ENCODE assay signal across 17 cellular contexts in genomic region chr20:37369846-37370245, GRCh38. TPM values are rescaled to one million over a fixed set of nuclear protein-coding genes. Genes with fewer than 3 reads are reported as not detected.
DNase-seq lines count a peak whose midpoint lies in the region; ATAC-seq, FAIRE-seq and TF ChIP-seq lines count a peak whose summit lies in the region.
"Had no signal": no experiment of that assay in that cellular context is flagged by ENCODE, and none has a peak within 500 bp of the region (broad histone marks: within the 10 kb centered on the region; RNA-seq: fewer than 3 reads in every experiment).

No MANE protein-coding gene starts in this region.

- no peak overlapping the region for H2AFZ ChIP-seq in HepG2 (ENCODE audit: low read length)

- in situ Hi-C loops in HepG2 (cut with HindIII; ENCODE audit: extremely low pct_ligation_motif_present, low pct_unique_long_range_greater_than_20kb), result no loop called here

- no peak overlapping the region for H3K27ac ChIP-seq in HepG2 (ENCODE audit: extremely low read length, insufficient read depth, low read length)
- no peak overlapping the region for H3K27ac ChIP-seq in right lobe of liver
- H3K27ac ChIP-seq in spleen, result no peak overlapping the region
- H3K27ac ChIP-seq: 22Rv1, BLaER1 had no signal

- peaks cover 52% of the 10 kb centered on the region for H3K79me2 ChIP-seq in HepG2 (ENCODE audit: insufficient read depth, low read length)

- CTCF ChIA-PET in HepG2 (lab: Yijun Ruan, JAX; ENCODE audit: low intra/inter-chr PET ratio, low total read pairs), result no interaction called here

- ATAC-seq in HepG2 (no peak), right lobe of liver (no peak)
- ATAC-seq: CD8-positive, alpha-beta T cell had no signal

- no peak overlapping the region for H3K9ac ChIP-seq in HepG2 (ENCODE audit: insufficient read depth, low read depth, low read length)
- H3K9ac ChIP-seq: BLaER1 had no signal

- POLR2A ChIA-PET in HepG2 (lab: Yijun Ruan, JAX), result no interaction called here

- TF ChIP-seq POLR2A in HepG2 (IDR thresholded peaks at IDR 0.05; ENCODE audit: insufficient read depth in 1 of 2, low read depth in 2 of 2, low read length in 2 of 2), result no peak
- TF ChIP-seq POLR2A in right lobe of liver (IDR thresholded peaks at IDR 0.05), result no peak
- TF ChIP-seq POLR2A in spleen (IDR thresholded peaks at IDR 0.05), result no peak

- TF ChIP-seq CTCF in HepG2 (CRISPR knock-in tag; IDR thresholded peaks at IDR 0.05) (no peak), right lobe of liver (IDR thresholded peaks at IDR 0.05) (no peak), spleen (IDR thresholded peaks at IDR 0.05 in 8 of 11, conservative IDR thresholded peaks at IDR 0.05 in 3 of 11) (no peak)

- no peak for TF ChIP-seq EP300 in HepG2 (IDR thresholded peaks at IDR 0.05; ENCODE audit: low read depth in 2 of 2, low read length in 2 of 2)
- TF ChIP-seq EP300 in HepG2 (CRISPR knock-in tag; IDR thresholded peaks at IDR 0.05; ENCODE audit: borderline replicate concordance), result no peak

- H3K27me3 ChIP-seq in HepG2 (ENCODE audit: control insufficient read depth in 1 of 2, insufficient read depth in 2 of 2, low read length in 2 of 2), result no peaks in the 10 kb centered on the region
- H3K27me3 ChIP-seq in right lobe of liver, result no peaks in the 10 kb centered on the region
- H3K27me3 ChIP-seq in spleen (replicated peaks in 1 of 7), result no peaks in the 10 kb centered on the region
- H3K27me3 ChIP-seq: BLaER1 had no signal

- H3K4me2 ChIP-seq in HepG2 (ENCODE audit: low read depth, low read length), result no peak overlapping the region
- H3K4me2 ChIP-seq: BLaER1 had no signal

- peaks cover 23% of the 10 kb centered on the region for H4K20me1 ChIP-seq in HepG2 (ENCODE audit: insufficient read depth, low read length)

- H3K4me1 ChIP-seq in HepG2 (ENCODE audit: insufficient read depth, low read length) (no peaks in the 10 kb centered on the region), right lobe of liver (no peaks in the 10 kb centered on the region), spleen (peaks cover 0 to 37% (median 17%) of the 10 kb centered on the region in 6 donors)

- H3K9me3 ChIP-seq in HepG2 (ENCODE audit: low read length), result no peaks in the 10 kb centered on the region
- no peaks in the 10 kb centered on the region for H3K9me3 ChIP-seq in right lobe of liver
- H3K9me3 ChIP-seq in spleen, result no peaks in the 10 kb centered on the region

- DNase-seq in HepG2 (ENCODE audit: low spot score), result no peak
- DNase-seq in right lobe of liver, result no peak
- DNase-seq in islet precursor cell, result peak; percentile 14
- peak; percentile 37 for DNase-seq in spleen
- no peak for DNase-seq in NCI-H524 treated with DMSO at 0.1 percent for 48 hours (lab: John Stamatoyannopoulos, UW)
- no peak for DNase-seq in NCI-H2029 (lab: John Stamatoyannopoulos, UW)
- DNase-seq in OCI-M2 (lab: John Stamatoyannopoulos, UW; ENCODE audit: unreplicated experiment), result no peak
- no peak for DNase-seq in superior temporal gyrus (ENCODE audit: extremely low spot score)
- DNase-seq: Calu3; CD8-positive, alpha-beta T cell; DMS79 treated with DMSO at 0.1 percent for 48 hours; GF-D8; GOT3; H9 had no signal

- 96% methylated on average over 8 of the region's 8 CpGs for WGBS in HepG2 (ENCODE audit: low lambda C conversion rate)
- 91% methylated on average over 8 of the region's 8 CpGs for WGBS in right lobe of liver (ENCODE audit: insufficient coverage, low coverage, low lambda C conversion rate, missing lambda C conversion rate)
- WGBS in spleen, 5 donors, result 92 to 98% (median 97%) methylated on average over 8 of the region's 8 CpGs

- no peak for FAIRE-seq in HepG2 (lab: Jason Lieb, UNC)
- FAIRE-seq: HTR-8/SVneo had no signal

- no TSS peak for BruUV-seq in HepG2 (replicated peaks; lab: Mats Ljungman, UMichigan)

- H3K4me3 ChIP-seq in HepG2 (replicated peaks in 1 of 3; ENCODE audit: insufficient read depth in 1 of 3, low read depth in 2 of 3, low read length in 3 of 3) (no peak overlapping the region), right lobe of liver (no peak overlapping the region), spleen (no peak overlapping the region)
- H3K4me3 ChIP-seq: BLaER1 had no signal

- H3K36me3 ChIP-seq in HepG2 (replicated peaks in 1 of 2; ENCODE audit: control insufficient read depth in 1 of 2, insufficient read depth in 2 of 2, low read length in 2 of 2) (peaks cover 18 to 60% of the 10 kb centered on the region in 2 experiments), right lobe of liver (no peaks in the 10 kb centered on the region), spleen (peaks cover 0 to 7% (median 0%) of the 10 kb centered on the region in 6 donors)

- intact Hi-C loops in HepG2 (cut with micrococcal nuclease; ENCODE audit: unreplicated experiment), result no loop called here
- intact Hi-C loops in right lobe of liver (cut with DNase I), result no loop called here
- intact Hi-C loops in spleen (cut with DNase I; ENCODE audit: low total_unique reads), result no loop called here

- no peak for TF ChIP-seq RAD21 in HepG2 (CRISPR knock-in tag; IDR thresholded peaks at IDR 0.05)

TF ChIP-seq in HepG2, 621 proteins besides CTCF, POLR2A, EP300 and RAD21:
- TF ChIP-seq NRL (CRISPR knock-in tag; IDR thresholded peaks at IDR 0.05; ENCODE audit: borderline replicate concordance), result 0 out of 2 replicates have a peak, but pooled peaks have one; percentile 16
- TF ChIP-seq ZNF891 (CRISPR knock-in tag; IDR thresholded peaks at IDR 0.05), result 0 out of 2 replicates have a peak, but pooled peaks have one; percentile 49
- TF ChIP-seq SIN3B (IDR thresholded peaks at IDR 0.05; ENCODE audit: low read length), result no peak

RNA-seq across cellular contexts. Expression of gene SRC, which starts 23.9 kb away (rescaled TPM):
- 54.7 and 59.7 TPM in 2 replicates for total RNA-seq in HepG2 (2016; rRNA removed; fragmentation: Illumina TruSeq; extraction: Trizol)
- 18.4 and 21.0 TPM in 2 replicates for total RNA-seq in HepG2 (2016; cell fraction: cytosol; rRNA removed; fragmentation: Illumina TruSeq; extraction: Trizol; ENCODE audit: low read depth)
- total RNA-seq in HepG2 (2016; cell fraction: insoluble cytoplasmic fraction; rRNA removed; fragmentation: Illumina TruSeq; extraction: Trizol), result 48.2 and 56.8 TPM in 2 replicates
- total RNA-seq in HepG2 (2016; cell fraction: membrane; rRNA removed; fragmentation: Illumina TruSeq; extraction: Trizol), result 25.3 and 30.3 TPM in 2 replicates
- total RNA-seq in HepG2 (2016; cell fraction: nucleus; rRNA removed; fragmentation: Illumina TruSeq; extraction: Trizol), result 60.1 and 65.6 TPM in 2 replicates
- 192 and 229 TPM in 2 replicates for polyA plus RNA-seq in HepG2 (2011; rRNA removed)
- polyA plus RNA-seq in HepG2 (2011; cell fraction: cytosol; rRNA removed), result 97.4 and 112 TPM in 2 replicates
- 448 and 459 TPM in 2 replicates for polyA plus RNA-seq in HepG2 (2011; cell fraction: nucleus; rRNA removed)
- polyA plus RNA-seq in HepG2 (2012), result 148 and 158 TPM in 2 replicates
- 3.4 and 4.0 TPM in 2 replicates for polyA plus RNA-seq in HepG2 (2016; cell fraction: cytosol; fragmentation: Illumina TruSeq; extraction: Trizol; ENCODE audit: low read depth)
- 43.5 and 52.9 TPM in 2 replicates for polyA plus RNA-seq in HepG2 (2016; cell fraction: insoluble cytoplasmic fraction; fragmentation: Illumina TruSeq; extraction: Trizol; ENCODE audit: low read depth)
- polyA plus RNA-seq in HepG2 (2016; cell fraction: membrane; fragmentation: Illumina TruSeq; extraction: Trizol; ENCODE audit: low read depth), result 13.5 and 16.0 TPM in 2 replicates
- polyA plus RNA-seq in HepG2 (2016; cell fraction: nucleus; fragmentation: Illumina TruSeq; extraction: Trizol; ENCODE audit: insufficient read depth, low read depth), result 92.1 and 101 TPM in 2 replicates
- 0.87 and 280 TPM in 2 replicates for polyA minus RNA-seq in HepG2 (2011; rRNA and poly(A)+ RNA removed; ENCODE audit: low replicate concordance)
- polyA minus RNA-seq in HepG2 (2011; cell fraction: cytosol; rRNA and poly(A)+ RNA removed), result 92.5 and 127 TPM in 2 replicates
- 209 and 267 TPM in 2 replicates for polyA minus RNA-seq in HepG2 (2011; cell fraction: nucleus; rRNA and poly(A)+ RNA removed)
- total RNA-seq in right lobe of liver, result 10 to 100 TPM in 4 of 6 experiments, 1 to 10 TPM in 2; 3.1 to 17.3 (median 11.2) TPM
- 10 to 100 TPM; 27.3 to 68.0 (median 36.1) TPM for total RNA-seq in spleen
- 10 to 100 TPM in 2 of 3 donors, 1 to 10 TPM in 1; 7.0 to 28.7 (median 10.1) TPM for polyA plus RNA-seq in spleen

Comparison
In these comparisons a context has a peak if more than half of its experiments do, and no peak if none do; other contexts are left out.
1. DNase-seq: peak in islet precursor cell (single experiment) and spleen (single experiment); none in HepG2 (single experiment), right lobe of liver (0 of 3), NCI-H524 treated with DMSO at 0.1 percent for 48 hours (single experiment), NCI-H2029 (single experiment), OCI-M2 (single experiment) and superior temporal gyrus (single experiment).